Comparison of ENCODE assay signal across 1 cellular context in the genomic region with DNA sequence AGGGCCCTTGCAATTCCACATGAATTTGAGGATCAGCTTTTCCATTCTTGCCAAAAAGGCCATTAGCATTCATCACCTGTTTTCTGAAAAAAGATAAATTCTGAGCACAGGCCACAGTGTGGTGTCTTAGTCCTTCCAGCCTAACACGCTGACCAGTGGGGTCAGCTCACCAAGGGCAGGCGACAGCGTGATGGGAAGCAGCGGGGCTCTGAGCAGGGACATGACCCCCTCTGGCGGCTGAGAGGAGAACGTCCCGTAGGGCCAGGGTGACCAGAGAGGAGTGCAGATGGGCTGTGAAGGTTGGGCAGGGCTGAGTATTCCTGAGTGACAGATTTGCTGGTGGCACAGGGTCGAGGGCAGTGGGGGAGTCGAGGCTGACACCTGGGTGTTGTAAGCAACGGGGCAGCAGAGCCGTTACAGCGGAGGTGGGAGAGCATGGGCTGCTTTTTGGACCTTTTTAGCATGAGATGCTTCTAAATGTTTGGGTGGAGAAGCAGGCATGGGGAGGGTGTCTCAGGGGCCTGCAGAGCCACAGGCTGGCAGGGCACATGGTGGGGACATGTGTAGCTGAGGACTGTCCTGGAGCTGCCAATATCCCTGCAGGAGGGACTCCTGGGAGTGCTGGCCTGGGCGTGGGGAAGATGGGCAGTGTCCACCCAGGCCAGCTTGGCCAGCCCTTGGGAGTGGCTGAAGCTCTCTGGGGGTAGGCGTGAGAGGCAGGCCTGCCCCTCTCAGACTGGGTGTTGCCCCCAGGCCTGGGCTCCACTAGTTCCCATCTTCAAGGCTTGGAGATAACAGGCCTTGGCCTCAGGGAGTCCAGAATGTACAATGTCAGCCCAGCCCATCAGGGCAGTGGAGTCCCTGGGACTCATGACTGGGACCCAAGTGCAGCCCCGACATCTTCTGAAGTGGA.
A peak's percentile ranks its signal among the peaks of the same experiment; 100 is the strongest.
TF ChIP-seq lines count a peak whose summit lies in the region.

No MANE protein-coding gene starts in this region.

TF ChIP-seq in K562, 482 proteins besides CTCF, POLR2A, EP300 and RAD21 (continued from another document and continues in another):
- TF ChIP-seq CHD2 (IDR thresholded peaks at IDR 0.05; ENCODE audit: low read depth, low read length) (no peak), MYC (IDR thresholded peaks at IDR 0.05; ENCODE audit: low read depth, low read length) (peak; percentile 90), MYC (CRISPR knock-in tag; IDR thresholded peaks at IDR 0.05; ENCODE audit: borderline replicate concordance, low read depth) (no peak), NFIX (CRISPR knock-in tag; IDR thresholded peaks at IDR 0.05; ENCODE audit: low read depth) (no peak), BRCA1 (IDR thresholded peaks at IDR 0.05) (no peak), BRCA1 (CRISPR knock-in tag; IDR thresholded peaks at IDR 0.05) (no peak), PKNOX1 (IDR thresholded peaks at IDR 0.05) (peak; percentile 85), XRCC5 (IDR thresholded peaks at IDR 0.05; ENCODE audit: low read depth, low read length) (peak; percentile 88; the same call in 1 of the 2 replicates), MEF2A (IDR thresholded peaks at IDR 0.05; ENCODE audit: control insufficient read depth, low read depth, low read length) (no peak), BHLHE40 (IDR thresholded peaks at IDR 0.05; ENCODE audit: low read length) (peak; percentile 67), POLR2G (IDR thresholded peaks at IDR 0.05; ENCODE audit: low read depth, low read length) (no peak), ZNF764 (CRISPR knock-in tag; IDR thresholded peaks at IDR 0.05; ENCODE audit: low read depth) (no peak), RBM17 (IDR thresholded peaks at IDR 0.05; ENCODE audit: borderline replicate concordance, low read depth, low read length) (no peak), ZNF174 (CRISPR knock-in tag; IDR thresholded peaks at IDR 0.05) (no peak), ZNF140 (CRISPR knock-in tag; IDR thresholded peaks at IDR 0.05) (no peak), ZNF280A (IDR thresholded peaks at IDR 0.05; ENCODE audit: low read depth, partially characterized antibody) (no peak), ZNF79 (CRISPR knock-in tag; IDR thresholded peaks at IDR 0.05; ENCODE audit: low read depth) (no peak), PYGO2 (tag; IDR thresholded peaks at IDR 0.05) (no peak), IFI16 (CRISPR knock-in tag; IDR thresholded peaks at IDR 0.05) (no peak), RAD51 (IDR thresholded peaks at IDR 0.05; ENCODE audit: borderline replicate concordance, low read depth) (no peak), NR2C1 (IDR thresholded peaks at IDR 0.05) (peak; percentile 70; the same call in 1 of the 2 replicates), NR2C1 (tag; IDR thresholded peaks at IDR 0.05) (peak; percentile 55), CHD4 (IDR thresholded peaks at IDR 0.05; ENCODE audit: insufficient read depth, insufficient replicate concordance, low read depth, low read length, poor library complexity, severe bottlenecking) (no peak), FOSL1 (tag; conservative IDR thresholded peaks at IDR 0.05) (no peak), HOMEZ (CRISPR knock-in tag; IDR thresholded peaks at IDR 0.05) (no peak), SRF (CRISPR knock-in tag; IDR thresholded peaks at IDR 0.05) (no peak), CXXC5 (CRISPR knock-in tag; IDR thresholded peaks at IDR 0.05) (peak; percentile 74), MAX (CRISPR knock-in tag; IDR thresholded peaks at IDR 0.05) (peak; percentile 85), ZNF324 (CRISPR knock-in tag; IDR thresholded peaks at IDR 0.05) (no peak), ELF4 (CRISPR knock-in tag; IDR thresholded peaks at IDR 0.05) (0 out of 2 replicates have a peak, but pooled peaks have one; percentile 38), DMBX1 (CRISPR knock-in tag; IDR thresholded peaks at IDR 0.05; ENCODE audit: borderline replicate concordance) (no peak), PHB (CRISPR knock-in tag; IDR thresholded peaks at IDR 0.05) (0 out of 2 replicates have a peak, but pooled peaks have one; percentile 40), PHF8 (IDR thresholded peaks at IDR 0.05; ENCODE audit: borderline replicate concordance, low read length) (no peak), EGR1 (conservative IDR thresholded peaks at IDR 0.05) (no peak), KDM1A (IDR thresholded peaks at IDR 0.05) (no peak)
- TF ChIP-seq, protein P1, sequence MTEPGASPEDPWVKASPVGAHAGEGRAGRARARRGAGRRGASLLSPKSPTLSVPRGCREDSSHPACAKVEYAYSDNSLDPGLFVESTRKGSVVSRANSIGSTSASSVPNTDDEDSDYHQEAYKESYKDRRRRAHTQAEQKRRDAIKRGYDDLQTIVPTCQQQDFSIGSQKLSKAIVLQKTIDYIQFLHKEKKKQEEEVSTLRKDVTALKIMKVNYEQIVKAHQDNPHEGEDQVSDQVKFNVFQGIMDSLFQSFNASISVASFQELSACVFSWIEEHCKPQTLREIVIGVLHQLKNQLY (CRISPR knock-in tag; conservative IDR thresholded peaks at IDR 0.05): no peak
- TF ChIP-seq, protein P2, sequence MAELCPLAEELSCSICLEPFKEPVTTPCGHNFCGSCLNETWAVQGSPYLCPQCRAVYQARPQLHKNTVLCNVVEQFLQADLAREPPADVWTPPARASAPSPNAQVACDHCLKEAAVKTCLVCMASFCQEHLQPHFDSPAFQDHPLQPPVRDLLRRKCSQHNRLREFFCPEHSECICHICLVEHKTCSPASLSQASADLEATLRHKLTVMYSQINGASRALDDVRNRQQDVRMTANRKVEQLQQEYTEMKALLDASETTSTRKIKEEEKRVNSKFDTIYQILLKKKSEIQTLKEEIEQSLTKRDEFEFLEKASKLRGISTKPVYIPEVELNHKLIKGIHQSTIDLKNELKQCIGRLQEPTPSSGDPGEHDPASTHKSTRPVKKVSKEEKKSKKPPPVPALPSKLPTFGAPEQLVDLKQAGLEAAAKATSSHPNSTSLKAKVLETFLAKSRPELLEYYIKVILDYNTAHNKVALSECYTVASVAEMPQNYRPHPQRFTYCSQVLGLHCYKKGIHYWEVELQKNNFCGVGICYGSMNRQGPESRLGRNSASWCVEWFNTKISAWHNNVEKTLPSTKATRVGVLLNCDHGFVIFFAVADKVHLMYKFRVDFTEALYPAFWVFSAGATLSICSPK (IDR thresholded peaks at IDR 0.05; ENCODE audit: borderline replicate concordance): no peak
- TF ChIP-seq, protein P3, sequence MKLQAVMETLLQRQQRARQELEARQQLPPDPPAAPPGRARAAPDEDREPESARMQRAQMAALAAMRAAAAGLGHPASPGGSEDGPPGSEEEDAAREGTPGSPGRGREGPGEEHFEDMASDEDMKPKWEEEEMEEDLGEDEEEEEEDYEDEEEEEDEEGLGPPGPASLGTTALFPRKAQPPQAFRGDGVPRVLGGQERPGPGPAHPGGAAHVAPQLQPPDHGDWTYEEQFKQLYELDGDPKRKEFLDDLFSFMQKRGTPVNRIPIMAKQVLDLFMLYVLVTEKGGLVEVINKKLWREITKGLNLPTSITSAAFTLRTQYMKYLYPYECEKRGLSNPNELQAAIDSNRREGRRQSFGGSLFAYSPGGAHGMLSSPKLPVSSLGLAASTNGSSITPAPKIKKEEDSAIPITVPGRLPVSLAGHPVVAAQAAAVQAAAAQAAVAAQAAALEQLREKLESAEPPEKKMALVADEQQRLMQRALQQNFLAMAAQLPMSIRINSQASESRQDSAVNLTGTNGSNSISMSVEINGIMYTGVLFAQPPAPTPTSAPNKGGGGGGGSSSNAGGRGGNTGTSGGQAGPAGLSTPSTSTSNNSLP (IDR thresholded peaks at IDR 0.05; ENCODE audit: borderline replicate concordance, low read depth, low read length): no peak
- TF ChIP-seq, protein P4, sequence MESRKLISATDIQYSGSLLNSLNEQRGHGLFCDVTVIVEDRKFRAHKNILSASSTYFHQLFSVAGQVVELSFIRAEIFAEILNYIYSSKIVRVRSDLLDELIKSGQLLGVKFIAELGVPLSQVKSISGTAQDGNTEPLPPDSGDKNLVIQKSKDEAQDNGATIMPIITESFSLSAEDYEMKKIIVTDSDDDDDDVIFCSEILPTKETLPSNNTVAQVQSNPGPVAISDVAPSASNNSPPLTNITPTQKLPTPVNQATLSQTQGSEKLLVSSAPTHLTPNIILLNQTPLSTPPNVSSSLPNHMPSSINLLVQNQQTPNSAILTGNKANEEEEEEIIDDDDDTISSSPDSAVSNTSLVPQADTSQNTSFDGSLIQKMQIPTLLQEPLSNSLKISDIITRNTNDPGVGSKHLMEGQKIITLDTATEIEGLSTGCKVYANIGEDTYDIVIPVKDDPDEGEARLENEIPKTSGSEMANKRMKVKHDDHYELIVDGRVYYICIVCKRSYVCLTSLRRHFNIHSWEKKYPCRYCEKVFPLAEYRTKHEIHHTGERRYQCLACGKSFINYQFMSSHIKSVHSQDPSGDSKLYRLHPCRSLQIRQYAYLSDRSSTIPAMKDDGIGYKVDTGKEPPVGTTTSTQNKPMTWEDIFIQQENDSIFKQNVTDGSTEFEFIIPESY (CRISPR knock-in tag; IDR thresholded peaks at IDR 0.05): peak; percentile 88
- TF ChIP-seq, protein P5, sequence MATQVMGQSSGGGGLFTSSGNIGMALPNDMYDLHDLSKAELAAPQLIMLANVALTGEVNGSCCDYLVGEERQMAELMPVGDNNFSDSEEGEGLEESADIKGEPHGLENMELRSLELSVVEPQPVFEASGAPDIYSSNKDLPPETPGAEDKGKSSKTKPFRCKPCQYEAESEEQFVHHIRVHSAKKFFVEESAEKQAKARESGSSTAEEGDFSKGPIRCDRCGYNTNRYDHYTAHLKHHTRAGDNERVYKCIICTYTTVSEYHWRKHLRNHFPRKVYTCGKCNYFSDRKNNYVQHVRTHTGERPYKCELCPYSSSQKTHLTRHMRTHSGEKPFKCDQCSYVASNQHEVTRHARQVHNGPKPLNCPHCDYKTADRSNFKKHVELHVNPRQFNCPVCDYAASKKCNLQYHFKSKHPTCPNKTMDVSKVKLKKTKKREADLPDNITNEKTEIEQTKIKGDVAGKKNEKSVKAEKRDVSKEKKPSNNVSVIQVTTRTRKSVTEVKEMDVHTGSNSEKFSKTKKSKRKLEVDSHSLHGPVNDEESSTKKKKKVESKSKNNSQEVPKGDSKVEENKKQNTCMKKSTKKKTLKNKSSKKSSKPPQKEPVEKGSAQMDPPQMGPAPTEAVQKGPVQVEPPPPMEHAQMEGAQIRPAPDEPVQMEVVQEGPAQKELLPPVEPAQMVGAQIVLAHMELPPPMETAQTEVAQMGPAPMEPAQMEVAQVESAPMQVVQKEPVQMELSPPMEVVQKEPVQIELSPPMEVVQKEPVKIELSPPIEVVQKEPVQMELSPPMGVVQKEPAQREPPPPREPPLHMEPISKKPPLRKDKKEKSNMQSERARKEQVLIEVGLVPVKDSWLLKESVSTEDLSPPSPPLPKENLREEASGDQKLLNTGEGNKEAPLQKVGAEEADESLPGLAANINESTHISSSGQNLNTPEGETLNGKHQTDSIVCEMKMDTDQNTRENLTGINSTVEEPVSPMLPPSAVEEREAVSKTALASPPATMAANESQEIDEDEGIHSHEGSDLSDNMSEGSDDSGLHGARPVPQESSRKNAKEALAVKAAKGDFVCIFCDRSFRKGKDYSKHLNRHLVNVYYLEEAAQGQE (CRISPR knock-in tag; IDR thresholded peaks at IDR 0.05; ENCODE audit: low read depth): no peak
